Comparison of ENCODE assay signal across 37 cellular contexts in genomic region chr4:53548662-53549061, GRCh38. TPM values are rescaled to one million over a fixed set of nuclear protein-coding genes. Genes with fewer than 3 reads are reported as not detected.
"Had no signal": no experiment of that assay in that cellular context is flagged by ENCODE, and none has a peak within 500 bp of the region (broad histone marks: within the 10 kb centered on the region; RNA-seq: fewer than 3 reads in every experiment).

No MANE protein-coding gene starts in this region.

- DNase-seq: Karpas-422, Kasumi-1, MM.1S, MV-4-11, NCI-H1048, NCI-H1092, NCI-H1092 treated with DMSO at 0.1 percent for 48 hours, NCI-H1105, NCI-H1105 treated with DMSO at 0.1 percent for 48 hours, NCI-H1417, NCI-H1417 treated with DMSO at 0.1 percent for 48 hours, NCI-H1436, NCI-H1436 treated with DMSO at 0.1 percent for 48 hours, NCI-H146, NCI-H1694, NCI-H1694 treated with DMSO at 0.1 percent for 48 hours, NCI-H187, NCI-H187 treated with DMSO at 0.1 percent for 48 hours, NCI-H1930, NCI-H2029, NCI-H2029 treated with DMSO at 0.1 percent for 48 hours, NCI-H2081, NCI-H2081 treated with DMSO at 0.1 percent for 48 hours, NCI-H2107, NCI-H2171, NCI-H2171 treated with DMSO at 0.1 percent for 48 hours, NCI-H2227 treated with DMSO at 0.1 percent for 48 hours, NCI-H226, NCI-H345, NCI-H446, NCI-H446 treated with DMSO at 0.1 percent for 48 hours, NCI-H510A, NCI-H510A treated with DMSO at 0.1 percent for 48 hours had no signal

- H3K4me3 ChIP-seq: MG63 had no signal

- H3K36me3 ChIP-seq: MG63 had no signal

- H3K27me3 ChIP-seq: MG63 had no signal

- H3K4me2 ChIP-seq: KMS-11 had no signal

- H3K27ac ChIP-seq: KMS-11 had no signal

- H3K9ac ChIP-seq: KMS-11 had no signal

RNA-seq across cellular contexts. Expression of gene LNX1, which starts 42.6 kb away (rescaled TPM):
- total RNA-seq: MCF 10A, NCI-H460 had no signal
